Comparison of ENCODE assay signal across 1 cellular context in the genomic region with DNA sequence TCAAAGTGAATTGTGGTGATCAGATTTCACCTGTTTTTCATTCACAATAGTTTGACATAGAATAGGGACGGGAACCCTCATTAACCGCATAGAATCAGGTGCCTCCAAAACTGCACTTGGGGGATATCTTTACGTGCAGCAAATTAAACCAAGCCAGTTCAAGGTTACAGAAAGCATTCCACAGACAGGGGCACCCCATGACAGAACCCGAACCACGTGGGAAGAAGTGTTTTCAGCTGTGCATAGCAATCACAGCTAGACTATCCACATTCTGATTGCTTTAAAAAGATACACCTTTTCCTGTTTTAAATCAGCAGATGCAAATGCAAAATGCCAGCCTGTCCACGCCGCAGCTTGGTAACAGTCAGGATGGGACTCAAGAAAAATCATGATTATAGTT.
TF ChIP-seq lines count a peak whose summit lies in the region.

No MANE protein-coding gene starts in this region.

TF ChIP-seq in GM23338, 12 proteins besides CTCF, POLR2A, EP300 and RAD21 (continued from another document):
- TF ChIP-seq, protein P1, sequence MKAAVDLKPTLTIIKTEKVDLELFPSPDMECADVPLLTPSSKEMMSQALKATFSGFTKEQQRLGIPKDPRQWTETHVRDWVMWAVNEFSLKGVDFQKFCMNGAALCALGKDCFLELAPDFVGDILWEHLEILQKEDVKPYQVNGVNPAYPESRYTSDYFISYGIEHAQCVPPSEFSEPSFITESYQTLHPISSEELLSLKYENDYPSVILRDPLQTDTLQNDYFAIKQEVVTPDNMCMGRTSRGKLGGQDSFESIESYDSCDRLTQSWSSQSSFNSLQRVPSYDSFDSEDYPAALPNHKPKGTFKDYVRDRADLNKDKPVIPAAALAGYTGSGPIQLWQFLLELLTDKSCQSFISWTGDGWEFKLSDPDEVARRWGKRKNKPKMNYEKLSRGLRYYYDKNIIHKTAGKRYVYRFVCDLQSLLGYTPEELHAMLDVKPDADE (IDR thresholded peaks at IDR 0.05), result no peak
- TF ChIP-seq ZNF114 (CRISPR knock-in tag; IDR thresholded peaks at IDR 0.05), result no peak
- no peak for TF ChIP-seq ZNF331 (CRISPR knock-in tag; IDR thresholded peaks at IDR 0.05; ENCODE audit: low read depth)
- no peak for TF ChIP-seq JUNB (IDR thresholded peaks at IDR 0.05; ENCODE audit: unreplicated experiment)
- no peak for TF ChIP-seq STAT1 (IDR thresholded peaks at IDR 0.05; ENCODE audit: unreplicated experiment)
- TF ChIP-seq REST (IDR thresholded peaks at IDR 0.05; ENCODE audit: unreplicated experiment), result no peak
- no peak for TF ChIP-seq EZH2phosphoT487 (IDR thresholded peaks at IDR 0.05; ENCODE audit: unreplicated experiment)
- no peak for TF ChIP-seq NANOG (IDR thresholded peaks at IDR 0.05; ENCODE audit: borderline replicate concordance)
- no peak for TF ChIP-seq CREB1 (CRISPR knock-in tag; IDR thresholded peaks at IDR 0.05; ENCODE audit: low read depth)
- TF ChIP-seq EZH2 (IDR thresholded peaks at IDR 0.05; ENCODE audit: low read depth, unreplicated experiment), result no peak
